Comparison of ENCODE assay signal across 8 cellular contexts in genomic region chr10:110859947-110860376, GRCh38. TPM values are rescaled to one million over a fixed set of nuclear protein-coding genes. Genes with fewer than 3 reads are reported as not detected.
DNase-seq lines count a peak whose midpoint lies in the region; ATAC-seq and TF ChIP-seq lines count a peak whose summit lies in the region.

No MANE protein-coding gene starts in this region.

- no peak overlapping the region for H2BK20ac ChIP-seq in IMR-90 (ENCODE audit: low read depth, low read length)

- H3K4me1 ChIP-seq in IMR-90 (ENCODE audit: control insufficient read depth, insufficient read depth, low read length) (peaks cover 23% of the 10 kb centered on the region), mesenchymal stem cell (ENCODE audit: control insufficient read depth, insufficient read depth, low read depth, low read length) (no peaks in the 10 kb centered on the region)

- no peaks in the 10 kb centered on the region; the same call in 1 of the 2 replicates for H3K9me1 ChIP-seq in IMR-90 (ENCODE audit: insufficient read depth, low read length)

- CTCF ChIA-PET in AG04449 (lab: Yijun Ruan, JAX), result interaction anchor here (1.0 to 1.3 kb wide), 3 partner anchors 11 to 250 kb away, joined by 3 to 6 read pairs (median 3); partner anchors contain the start of gene PDCD4
- CTCF ChIA-PET in IMR-90 (lab: Yijun Ruan, JAX), result no interaction called here

- H4K91ac ChIP-seq in IMR-90 (ENCODE audit: insufficient read depth, low read depth, low read length) (no peak overlapping the region), mesenchymal stem cell (ENCODE audit: low read length) (no peak overlapping the region)

- H4K20me1 ChIP-seq in IMR-90 (ENCODE audit: insufficient read depth, low read length), result no peaks in the 10 kb centered on the region

- BruUV-seq in IMR-90 (replicated peaks; lab: Mats Ljungman, UMichigan), result no TSS peak

- H3K27me3 ChIP-seq in IMR-90 (ENCODE audit: control insufficient read depth, insufficient read depth, low read length), result no peaks in the 10 kb centered on the region
- H3K27me3 ChIP-seq in mesenchymal stem cell (ENCODE audit: control insufficient read depth in 1 of 2, insufficient read depth in 1 of 2, low read length in 2 of 2), result no peaks in the 10 kb centered on the region

- TF ChIP-seq POLR2A in IMR-90 (IDR thresholded peaks at IDR 0.05; ENCODE audit: low read depth, low read length), result no peak

- no peaks in the 10 kb centered on the region for H3K79me1 ChIP-seq in IMR-90 (ENCODE audit: low read depth in 1 of 2, low read length in 2 of 2)
- H3K79me1 ChIP-seq in mesenchymal stem cell (replicated peaks; ENCODE audit: low read length, poor library complexity, severe bottlenecking), result no peaks in the 10 kb centered on the region

- dilution Hi-C loops in IMR-90 (cut with HindIII; ENCODE audit: low sequenced_read_pairs, unreplicated experiment), result no loop called here

- TF ChIP-seq RAD21 in IMR-90 (IDR thresholded peaks at IDR 0.05; ENCODE audit: low read length), result no peak

- H2BK5ac ChIP-seq in IMR-90 (ENCODE audit: low read depth, low read length, poor library complexity, severe bottlenecking) (peak overlapping the region; percentile 53), mesenchymal stem cell (ENCODE audit: low read depth, low read length, poor library complexity, severe bottlenecking) (no peak overlapping the region)

- WGBS in IMR-90 (ENCODE audit: extremely low coverage in 2 of 2, insufficient read length in 1 of 2), 2 experiments, result no CpG with 5 or more reads among the region's 1 CpG
- 3% methylated on average over 1 of the region's 1 CpG for WGBS in mesenchymal stem cell

- H3K14ac ChIP-seq in IMR-90 (replicated peaks; ENCODE audit: low read depth, low read length) (no peak overlapping the region), mesenchymal stem cell (ENCODE audit: low read length in 2 of 2) (no peak overlapping the region)

- peak overlapping the region; percentile 86 for H4K5ac ChIP-seq in IMR-90 (ENCODE audit: low read depth, low read length)

- H3K4me2 ChIP-seq in IMR-90 (ENCODE audit: low read depth, low read length) (peak overlapping the region; percentile 61), mesenchymal stem cell (ENCODE audit: low read length, poor library complexity, severe bottlenecking) (no peak overlapping the region)

- H3K4me3 ChIP-seq in AG04449 (ENCODE audit: low read depth, low read length), result no peak overlapping the region
- H3K4me3 ChIP-seq in IMR-90 (ENCODE audit: insufficient read depth, low read depth, low read length), result no peak overlapping the region
- H3K4me3 ChIP-seq in astrocyte of the cerebellum (ENCODE audit: low read depth, low read length), result no peak overlapping the region
- H3K4me3 ChIP-seq in mesenchymal stem cell (ENCODE audit: insufficient read depth in 1 of 2, low read depth in 1 of 2, low read length in 2 of 2), result no peak overlapping the region

- DNase-seq in AG04449 (ENCODE audit: low read depth, low spot score), result peak; percentile 68
- DNase-seq in IMR-90, result peak; percentile 72
- peak; percentile 69 for DNase-seq in astrocyte of the cerebellum (ENCODE audit: low read depth)
- peak; percentile 63 for DNase-seq in mesenchymal stem cell
- DNase-seq in RKO (ENCODE audit: low spot score), result no peak
- no peak for DNase-seq in stimulated activated CD4-positive, alpha-beta T cell treated with anti-CD3 and anti-CD28 coated beads, Interleukin-2, amount 100 ng/mL, for 24 hours

- H3K36me3 ChIP-seq in IMR-90 (ENCODE audit: control insufficient read depth, insufficient read depth, low read length) (no peaks in the 10 kb centered on the region), mesenchymal stem cell (ENCODE audit: control insufficient read depth in 1 of 2, insufficient read depth in 2 of 2, low read depth in 1 of 2, low read length in 2 of 2) (no peaks in the 10 kb centered on the region)

- ATAC-seq in IMR-90 (ENCODE audit: low read depth) (peak; percentile 68), HG02840 (IDR thresholded peaks at IDR 0.05; ENCODE audit: low FRiP score, unreplicated experiment) (no peak), HG03469 (IDR thresholded peaks at IDR 0.05; ENCODE audit: unreplicated experiment) (no peak)

- in situ Hi-C loops in IMR-90 (cut with MboI; ENCODE audit: low sequenced_read_pairs) (no loop called here), astrocyte of the cerebellum (cut with HindIII; ENCODE audit: low sequenced_read_pairs) (loop anchor here (5.0 kb wide), 1 partner anchor 38 kb away; no protein-coding TSS in a partner anchor)

- POLR2A ChIA-PET in AG04449 (lab: Yijun Ruan, JAX) (interaction anchor here (1.1 to 1.9 kb wide), 2 partner anchors 12 to 13 kb away, joined by 3 to 8 read pairs; partner anchors contain the start of gene PDCD4), IMR-90 (lab: Charles Lee; ENCODE audit: unreplicated experiment) (no interaction called here)

- H4K8ac ChIP-seq in IMR-90 (ENCODE audit: low read depth in 2 of 2, low read length in 2 of 2) (0 out of 4 replicates have a peak overlapping the region, but pooled peaks of 1 of the 2 experiments have one; percentile 13), mesenchymal stem cell (ENCODE audit: low read length) (no peak overlapping the region)

- H3K23ac ChIP-seq in IMR-90 (ENCODE audit: low read depth, low read length) (no peak overlapping the region), mesenchymal stem cell (ENCODE audit: low read length in 2 of 2) (no peak overlapping the region)

- no peak overlapping the region for H2BK12ac ChIP-seq in mesenchymal stem cell (ENCODE audit: low read length in 2 of 2)

- H2AFZ ChIP-seq in IMR-90 (replicated peaks; ENCODE audit: low read length, poor library complexity) (no peak overlapping the region), mesenchymal stem cell (ENCODE audit: low read depth, low read length) (no peak overlapping the region)

- H3K18ac ChIP-seq in IMR-90 (ENCODE audit: low read depth, low read length) (peak overlapping the region; percentile 91), mesenchymal stem cell (ENCODE audit: low read depth in 1 of 2, low read length in 2 of 2) (peak overlapping the region in 1 of 2 experiments; percentile 10)

- H3K9me3 ChIP-seq in IMR-90 (ENCODE audit: control insufficient read depth, insufficient read depth, low read length) (no peaks in the 10 kb centered on the region), mesenchymal stem cell (ENCODE audit: control insufficient read depth, low read length) (no peaks in the 10 kb centered on the region)

- H2AK9ac ChIP-seq in IMR-90 (replicated peaks; ENCODE audit: low read depth, low read length, poor library complexity), result no peak overlapping the region

- no peak overlapping the region for H3K9ac ChIP-seq in IMR-90 (ENCODE audit: low read depth, low read length)
- peak overlapping the region; percentile 70 for H3K9ac ChIP-seq in mesenchymal stem cell (ENCODE audit: low read length)

- no peak overlapping the region for H3K56ac ChIP-seq in IMR-90 (ENCODE audit: extremely low read depth, insufficient read depth, low read length)

- H2BK120ac ChIP-seq in IMR-90 (ENCODE audit: low read depth, low read length) (no peak overlapping the region), mesenchymal stem cell (ENCODE audit: low read depth, low read length) (peak overlapping the region; percentile 9)

- H3K4ac ChIP-seq in IMR-90 (ENCODE audit: low read depth, low read length) (no peak overlapping the region), mesenchymal stem cell (ENCODE audit: low read depth in 1 of 2, low read length in 2 of 2) (no peak overlapping the region)

- intact Hi-C loops in IMR-90 (cut with micrococcal nuclease), result loop anchor here (5.0 kb wide), 1 partner anchor 33 kb away; no protein-coding TSS in a partner anchor

- peak overlapping the region; percentile 71; the same call in 1 of the 2 replicates for H3K27ac ChIP-seq in IMR-90 (ENCODE audit: insufficient read depth, low read length)
- no peak overlapping the region for H3K27ac ChIP-seq in mesenchymal stem cell (ENCODE audit: low read length, poor library complexity, severe bottlenecking)

- H2AK5ac ChIP-seq in IMR-90 (ENCODE audit: low read depth, low read length) (no peak overlapping the region), mesenchymal stem cell (ENCODE audit: low read length, severe bottlenecking) (no peak overlapping the region)

- H2BK15ac ChIP-seq in IMR-90 (ENCODE audit: low read depth, low read length) (no peak overlapping the region), mesenchymal stem cell (ENCODE audit: low read depth, poor library complexity, severe bottlenecking) (no peak overlapping the region)

- TF ChIP-seq CTCF in AG04449 (IDR thresholded peaks at IDR 0.05; ENCODE audit: insufficient read depth, low read length, missing control alignments) (no peak), IMR-90 (conservative IDR thresholded peaks at IDR 0.05; ENCODE audit: low read depth, low read length) (no peak), astrocyte of the cerebellum (IDR thresholded peaks at IDR 0.05; ENCODE audit: low read depth, low read length, missing control alignments) (no peak)

TF ChIP-seq in IMR-90, 13 proteins besides CTCF, POLR2A, EP300 and RAD21:
- TF ChIP-seq CEBPB (IDR thresholded peaks at IDR 0.05; ENCODE audit: low read depth, low read length) (peak; percentile 54; the same call in 1 of the 2 replicates), MAZ (IDR thresholded peaks at IDR 0.05; ENCODE audit: borderline replicate concordance, low read depth, low read length) (no peak)

RNA-seq across cellular contexts. Expression of gene PDCD4, which starts 11.8 kb away (rescaled TPM):
- 10.9 and 46.9 TPM in 2 replicates for total RNA-seq in IMR-90 (2012; rRNA removed)
- polyA plus RNA-seq in IMR-90 (2012; rRNA removed), result 42.7 and 49.7 TPM in 2 replicates
- polyA plus RNA-seq in IMR-90 (2012; cell fraction: cytosol; rRNA removed), result 4.3 and 6.9 TPM in 2 replicates
- polyA plus RNA-seq in IMR-90 (2012; cell fraction: nucleus; rRNA removed; ENCODE audit: low replicate concordance), result 1.7 and 24.9 TPM in 2 replicates
- 35.1 TPM for polyA plus RNA-seq in mesenchymal stem cell (2013, experiment 1 of 2)
- 36.7 TPM for polyA plus RNA-seq in mesenchymal stem cell (2013, experiment 2 of 2)

RNA-seq across cellular contexts. Expression of gene BBIP1, which starts 59.0 kb away (rescaled TPM):
- 17.4 and 21.7 TPM in 2 replicates for total RNA-seq in IMR-90 (2012; rRNA removed)
- 14.4 and 19.9 TPM in 2 replicates for polyA plus RNA-seq in IMR-90 (2012; rRNA removed)
- 1.6 and 2.9 TPM in 2 replicates for polyA plus RNA-seq in IMR-90 (2012; cell fraction: cytosol; rRNA removed)
- 2.9 and 37.6 TPM in 2 replicates for polyA plus RNA-seq in IMR-90 (2012; cell fraction: nucleus; rRNA removed; ENCODE audit: low replicate concordance)
- polyA plus RNA-seq in mesenchymal stem cell (2013, experiment 1 of 2), result 42.1 TPM
- polyA plus RNA-seq in mesenchymal stem cell (2013, experiment 2 of 2), result 44.6 TPM

RNA-seq across cellular contexts. Expression of gene SHOC2, which starts 59.4 kb away (rescaled TPM):
- 47.5 TPM in 2 replicates for total RNA-seq in IMR-90 (2012; rRNA removed)
- polyA plus RNA-seq in IMR-90 (2012; rRNA removed), result 10.8 and 13.4 TPM in 2 replicates
- polyA plus RNA-seq in IMR-90 (2012; cell fraction: cytosol; rRNA removed), result 2.1 and 3.7 TPM in 2 replicates
- polyA plus RNA-seq in IMR-90 (2012; cell fraction: nucleus; rRNA removed; ENCODE audit: low replicate concordance), result 0.90 and 10.5 TPM in 2 replicates
- 35.4 TPM for polyA plus RNA-seq in mesenchymal stem cell (2013, experiment 1 of 2)
- polyA plus RNA-seq in mesenchymal stem cell (2013, experiment 2 of 2), result 37.1 TPM

Comparison
In these comparisons a context has a peak if more than half of its experiments do, and no peak if none do; other contexts are left out.
1. DNase-seq: peak in AG04449 (single experiment), IMR-90 (single experiment), astrocyte of the cerebellum (single experiment) and mesenchymal stem cell (single experiment); none in RKO (single experiment) and stimulated activated CD4-positive, alpha-beta T cell treated with anti-CD3 and anti-CD28 coated beads, Interleukin-2, amount 100 ng/mL, for 24 hours (0 of 2).